ENCODE assay signal across 8 cellular contexts in the genomic region with DNA sequence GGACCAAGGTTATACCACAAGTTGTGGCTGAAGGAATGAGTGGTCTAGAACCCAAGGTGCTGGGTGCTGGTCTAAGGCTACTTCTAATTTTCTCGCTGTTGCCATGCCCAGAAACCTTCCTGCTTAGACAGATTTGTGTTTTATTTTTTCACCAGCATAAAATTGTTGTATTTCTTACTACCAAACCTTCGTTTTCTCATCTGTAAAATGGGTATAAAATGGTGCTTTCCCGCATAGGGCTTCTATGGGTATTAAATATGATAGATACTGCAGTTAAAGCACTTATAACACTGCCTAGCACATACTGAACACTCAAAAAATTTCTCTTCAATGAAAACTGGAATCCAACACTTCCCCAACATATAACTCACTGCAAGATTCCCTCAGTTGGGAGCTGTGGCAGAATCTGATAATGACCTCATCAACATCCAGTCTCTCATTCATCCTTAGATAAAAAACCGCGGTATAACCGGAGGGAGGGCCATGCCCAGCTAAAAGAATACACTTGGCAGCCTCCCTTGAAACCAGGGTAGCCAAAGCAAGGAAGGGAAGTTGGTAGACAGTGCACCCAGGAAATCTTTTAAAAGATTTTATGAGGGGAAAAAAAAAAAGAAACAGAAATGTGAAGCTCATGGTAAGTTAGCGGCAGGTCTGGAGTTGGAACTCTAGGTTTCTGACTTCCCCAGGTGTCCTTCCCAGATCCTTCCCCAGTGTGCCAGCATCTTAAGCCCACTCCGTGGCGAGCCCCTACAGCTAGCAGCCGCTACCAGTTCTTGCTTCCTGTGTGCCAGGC. TPM values are rescaled to one million over a fixed set of nuclear protein-coding genes. Genes with fewer than 3 reads are reported as not detected.
DNase-seq lines count a peak whose midpoint lies in the region; ATAC-seq and TF ChIP-seq lines count a peak whose summit lies in the region.

No MANE protein-coding gene starts in this region.

- in situ Hi-C loops in transverse colon (cut with MboI; ENCODE audit: low pct_ligation_motif_present in 1 of 4, low pct_unique_long_range_greater_than_20kb in 1 of 4, low sequenced_read_pairs in 3 of 4), result loop anchor here in 1 of 4 donors (25.0 kb wide), 1 partner anchor 104 kb away; a partner anchor contains a TSS

- POLR2A ChIA-PET in AG04449 (lab: Yijun Ruan, JAX), result no interaction called here

- 50% methylated on average over 10 of the region's 10 CpGs for WGBS in right lobe of liver (ENCODE audit: insufficient coverage, low coverage, low lambda C conversion rate, missing lambda C conversion rate)
- WGBS in transverse colon (ENCODE audit: low coverage in 1 of 2), 2 donors, result 45 to 58% methylated on average over 8 to 10 of the region's 10 CpGs

- H3K4me3 ChIP-seq in AG04449 (ENCODE audit: low read depth, low read length) (peak overlapping the region; percentile 71), adipocyte (ENCODE audit: low read length) (peak overlapping the region; percentile 82), right lobe of liver (peak overlapping the region; percentile 62 to 88 (median 82)), transverse colon (peak overlapping the region; percentile 45 to 91 (median 80))

- no peak for DNase-seq in AG04449 (ENCODE audit: low read depth, low spot score)
- DNase-seq in adipocyte (ENCODE audit: low read depth), result peak; percentile 4
- DNase-seq in right lobe of liver, result no peak
- DNase-seq in transverse colon, result peak; percentile 35
- DNase-seq in effector CD4-positive, alpha-beta T cell, result no peak
- DNase-seq in stimulated activated CD4-positive, alpha-beta T cell treated with anti-CD3 and anti-CD28 coated beads, Interleukin-12 subunit alpha, Interleukin-12 subunit beta, amount 100 ng/mL, for 4 hours, result no peak

- ATAC-seq in HG03095 (IDR thresholded peaks at IDR 0.05; ENCODE audit: unreplicated experiment) (peak; percentile 22), right lobe of liver (no peak), GM19397 (IDR thresholded peaks at IDR 0.05; ENCODE audit: unreplicated experiment) (no peak)

- intact Hi-C loops in right lobe of liver (cut with DNase I), result no loop called here
- intact Hi-C loops in transverse colon (cut with DNase I; ENCODE audit: low total_unique reads), result loop anchor here (5.0 kb wide), 1 partner anchor 114 kb away; a partner anchor contains a TSS

- TF ChIP-seq EP300 in transverse colon (IDR thresholded peaks at IDR 0.05; ENCODE audit: low read depth), result no peak

- H3K9ac ChIP-seq in adipocyte (ENCODE audit: low read length), result peak overlapping the region; percentile 81

- H3K9me3 ChIP-seq in adipocyte (ENCODE audit: control insufficient read depth, low read length), result peaks cover under 1% of the 10 kb centered on the region
- no peaks in the 10 kb centered on the region for H3K9me3 ChIP-seq in right lobe of liver
- no peaks in the 10 kb centered on the region for H3K9me3 ChIP-seq in transverse colon

- CTCF ChIA-PET in AG04449 (lab: Yijun Ruan, JAX), result interaction anchor here (0.6 to 1.1 kb wide), 3 partner anchors 178 to 872 kb away, joined by 3 to 4 read pairs (median 3); a partner anchor contains a TSS

- TF ChIP-seq POLR2A in right lobe of liver (IDR thresholded peaks at IDR 0.05), result no peak
- no peak for TF ChIP-seq POLR2A in transverse colon (IDR thresholded peaks at IDR 0.05)

- TF ChIP-seq CTCF in AG04449 (IDR thresholded peaks at IDR 0.05; ENCODE audit: insufficient read depth, low read length, missing control alignments) (no peak), right lobe of liver (IDR thresholded peaks at IDR 0.05) (no peak), transverse colon (IDR thresholded peaks at IDR 0.05) (no peak)

- H3K27me3 ChIP-seq in adipocyte (replicated peaks; ENCODE audit: control insufficient read depth, insufficient read depth, low read length) (no peaks in the 10 kb centered on the region), right lobe of liver (no peaks in the 10 kb centered on the region), transverse colon (no peaks in the 10 kb centered on the region)

- H3K4me1 ChIP-seq in adipocyte (ENCODE audit: control insufficient read depth, insufficient read depth, low read length) (peaks cover 30% of the 10 kb centered on the region), right lobe of liver (peaks cover 0 to 10% (median 4%) of the 10 kb centered on the region in 4 donors), transverse colon (peaks cover 0 to 31% (median 19%) of the 10 kb centered on the region in 4 donors)

- H3K36me3 ChIP-seq in adipocyte (ENCODE audit: control insufficient read depth, insufficient read depth, low read length, severe bottlenecking) (no peaks in the 10 kb centered on the region), right lobe of liver (no peaks in the 10 kb centered on the region), transverse colon (no peaks in the 10 kb centered on the region)

- H3K27ac ChIP-seq in right lobe of liver, result peak overlapping the region; percentile 85 to 96 (median 92)
- peak overlapping the region; percentile 93 to 98 (median 98) for H3K27ac ChIP-seq in transverse colon

RNA-seq across cellular contexts. Expression of a gene that starts 1.2 kb away (rescaled TPM):
- total RNA-seq in right lobe of liver (1 to 10 TPM; 2.0 to 4.1 (median 2.7) TPM), transverse colon (1 to 10 TPM in 2 of 4 donors, under 1 TPM in 1, not detected in 1; 0.20 to 2.4 (median 1.6) TPM)

Comparison
In these comparisons a context has a peak if more than half of its experiments do, and no peak if none do; other contexts are left out.
1. DNase-seq: peak in adipocyte (single experiment) and transverse colon (single experiment); none in AG04449 (single experiment), right lobe of liver (0 of 3), effector CD4-positive, alpha-beta T cell (single experiment) and stimulated activated CD4-positive, alpha-beta T cell treated with anti-CD3 and anti-CD28 coated beads, Interleukin-12 subunit alpha, Interleukin-12 subunit beta, amount 100 ng/mL, for 4 hours (single experiment).
2. Peak in every context shown above with its lines, with median percentiles within 50 percentile points of each other: H3K4me3 ChIP-seq.